In genomic region chr2:46276652-46277051, GRCh38 we compare ENCODE assay signal across 12 cellular contexts. TPM values are rescaled to one million over a fixed set of nuclear protein-coding genes. Genes with fewer than 3 reads are reported as not detected.
A peak's percentile ranks its signal among the peaks of the same experiment; 100 is the strongest.
DNase-seq lines count a peak whose midpoint lies in the region; ATAC-seq and TF ChIP-seq lines count a peak whose summit lies in the region.
"Had no signal": no experiment of that assay in that cellular context is flagged by ENCODE, and none has a peak within 500 bp of the region (broad histone marks: within the 10 kb centered on the region; RNA-seq: fewer than 3 reads in every experiment).

No MANE protein-coding gene starts in this region.

- peak; percentile 66; the same call in 1 of the 2 replicates for ATAC-seq in IMR-90 (ENCODE audit: low read depth)
- no peak for ATAC-seq in HG02678 (IDR thresholded peaks at IDR 0.05; ENCODE audit: unreplicated experiment)

- H4K8ac ChIP-seq in IMR-90 (ENCODE audit: low read depth in 2 of 2, low read length in 2 of 2) (no peak overlapping the region), mesendoderm (ENCODE audit: low read depth, low read length) (no peak overlapping the region)

- no peaks in the 10 kb centered on the region for H3K79me2 ChIP-seq in mesendoderm (ENCODE audit: control insufficient read depth, insufficient read depth, low read length)

- H3K36me3 ChIP-seq in IMR-90 (ENCODE audit: control insufficient read depth, insufficient read depth, low read length), result no peaks in the 10 kb centered on the region
- no peaks in the 10 kb centered on the region for H3K36me3 ChIP-seq in mesendoderm (ENCODE audit: control insufficient read depth, insufficient read depth, low read length)
- H3K36me3 ChIP-seq: gastroesophageal sphincter had no signal

- H2BK5ac ChIP-seq in IMR-90 (ENCODE audit: low read depth, low read length, poor library complexity, severe bottlenecking), result no peak overlapping the region
- no peak overlapping the region for H2BK5ac ChIP-seq in mesendoderm (ENCODE audit: low read length)

- H4K20me1 ChIP-seq in IMR-90 (ENCODE audit: insufficient read depth, low read length), result no peaks in the 10 kb centered on the region

- no peak overlapping the region for H2BK15ac ChIP-seq in IMR-90 (ENCODE audit: low read depth, low read length)
- H2BK15ac ChIP-seq in mesendoderm (replicated peaks; ENCODE audit: low read depth), result no peak overlapping the region

- CTCF ChIA-PET in IMR-90 (lab: Yijun Ruan, JAX), result interaction anchor here (0.6 kb wide), 1 partner anchor 49 kb away, joined by 3 read pairs; no protein-coding TSS in a partner anchor

- H2AK5ac ChIP-seq in IMR-90 (ENCODE audit: low read depth, low read length) (no peak overlapping the region), mesendoderm (ENCODE audit: low read length) (no peak overlapping the region)

- H3K18ac ChIP-seq in IMR-90 (ENCODE audit: low read depth, low read length) (no peak overlapping the region), mesendoderm (ENCODE audit: low read length) (no peak overlapping the region)

- BruUV-seq in IMR-90 (replicated peaks; lab: Mats Ljungman, UMichigan), result no TSS peak

- H3K27ac ChIP-seq in IMR-90 (ENCODE audit: insufficient read depth, low read length) (no peak overlapping the region), mesendoderm (ENCODE audit: low read depth, low read length) (no peak overlapping the region)
- H3K27ac ChIP-seq: KMS-11 had no signal

- H2AFZ ChIP-seq in IMR-90 (replicated peaks; ENCODE audit: low read length, poor library complexity), result no peak overlapping the region

- intact Hi-C loops in IMR-90 (cut with micrococcal nuclease), result no loop called here

- POLR2A ChIA-PET in IMR-90 (lab: Charles Lee; ENCODE audit: unreplicated experiment), result no interaction called here

- H4K5ac ChIP-seq in IMR-90 (ENCODE audit: low read depth, low read length), result no peak overlapping the region
- H4K5ac ChIP-seq in mesendoderm (ENCODE audit: low read length), result no peak overlapping the region

- H2BK20ac ChIP-seq in IMR-90 (ENCODE audit: low read depth, low read length), result no peak overlapping the region

- H3K79me1 ChIP-seq in IMR-90 (ENCODE audit: low read depth in 1 of 2, low read length in 2 of 2), result no peaks in the 10 kb centered on the region
- H3K79me1 ChIP-seq in mesendoderm (ENCODE audit: low read length), result no peaks in the 10 kb centered on the region

- H2AK9ac ChIP-seq in IMR-90 (replicated peaks; ENCODE audit: low read depth, low read length, poor library complexity), result no peak overlapping the region

- H3K4me2 ChIP-seq in IMR-90 (ENCODE audit: low read depth, low read length) (no peak overlapping the region), mesendoderm (ENCODE audit: low read length) (no peak overlapping the region)
- H3K4me2 ChIP-seq: KMS-11 had no signal

- 0 out of 2 replicates have a peak, but pooled peaks have one; percentile 25 for TF ChIP-seq RAD21 in IMR-90 (IDR thresholded peaks at IDR 0.05; ENCODE audit: low read length)

- TF ChIP-seq POLR2A in IMR-90 (IDR thresholded peaks at IDR 0.05; ENCODE audit: low read depth, low read length), result no peak

- H2BK120ac ChIP-seq in IMR-90 (ENCODE audit: low read depth, low read length), result no peak overlapping the region
- H2BK120ac ChIP-seq in mesendoderm (ENCODE audit: low read depth, low read length), result no peak overlapping the region

- H3K9me1 ChIP-seq in IMR-90 (ENCODE audit: insufficient read depth, low read length), result peaks cover 8% of the 10 kb centered on the region

- peak; percentile 33 for TF ChIP-seq CTCF in AG09319 (IDR thresholded peaks at IDR 0.05; ENCODE audit: low read depth, low read length)
- TF ChIP-seq CTCF in IMR-90 (conservative IDR thresholded peaks at IDR 0.05; ENCODE audit: low read depth, low read length), result peak; percentile 45

- no peak for DNase-seq in AG09319 (ENCODE audit: extremely low read depth, low read depth)
- DNase-seq in IMR-90, result peak; percentile 20
- peak; percentile 42 for DNase-seq in dermis blood vessel endothelial cell
- peak; percentile 32 for DNase-seq in mesendoderm
- DNase-seq in NCI-H146 (lab: John Stamatoyannopoulos, UW), result no peak
- no peak for DNase-seq in HPDE6-E6E7 (ENCODE audit: extremely low spot score)
- DNase-seq in CD1c-positive myeloid dendritic cell (ENCODE audit: extremely low spot score), result no peak
- DNase-seq: activated CD4-positive, CD25-positive, alpha-beta regulatory T cell treated with anti-CD3 and anti-CD28 coated beads, Interleukin-2, amount 50 U/mL, for 72 hours had no signal

- peaks cover 8% of the 10 kb centered on the region for H3K27me3 ChIP-seq in IMR-90 (ENCODE audit: control insufficient read depth, insufficient read depth, low read length)
- no peaks in the 10 kb centered on the region for H3K27me3 ChIP-seq in mesendoderm (ENCODE audit: insufficient read depth, low read length, poor library complexity)

- H3K9ac ChIP-seq in IMR-90 (ENCODE audit: low read depth, low read length), result no peak overlapping the region
- H3K9ac ChIP-seq in mesendoderm (ENCODE audit: low read length), result no peak overlapping the region
- H3K9ac ChIP-seq: KMS-11 had no signal

- H4K91ac ChIP-seq in IMR-90 (ENCODE audit: insufficient read depth, low read depth, low read length), result no peak overlapping the region

- no peaks in the 10 kb centered on the region for H3K9me3 ChIP-seq in IMR-90 (ENCODE audit: control insufficient read depth, insufficient read depth, low read length)
- H3K9me3 ChIP-seq: gastroesophageal sphincter had no signal

- no peak overlapping the region for H3K23ac ChIP-seq in IMR-90 (ENCODE audit: low read depth, low read length)
- no peak overlapping the region for H3K23ac ChIP-seq in mesendoderm (ENCODE audit: low read length)

- no peak overlapping the region for H3K56ac ChIP-seq in IMR-90 (ENCODE audit: extremely low read depth, insufficient read depth, low read length)
- H3K56ac ChIP-seq in mesendoderm (ENCODE audit: low read length), result no peak overlapping the region

- H3K4me1 ChIP-seq in IMR-90 (ENCODE audit: control insufficient read depth, insufficient read depth, low read length), result peaks cover 3% of the 10 kb centered on the region; the same call in 1 of the 2 replicates
- peaks cover 2% of the 10 kb centered on the region for H3K4me1 ChIP-seq in mesendoderm (ENCODE audit: control insufficient read depth, low read depth, low read length)

- 88% methylated on average over 1 of the region's 3 CpGs; no CpG with 5 or more reads in 1 of the 2 experiments for WGBS in IMR-90 (ENCODE audit: extremely low coverage in 2 of 2, insufficient read length in 1 of 2), 2 experiments
- WGBS in mesendoderm (ENCODE audit: extremely low coverage, insufficient coverage, low lambda C conversion rate), result no CpG with 5 or more reads among the region's 3 CpGs

- H3K4ac ChIP-seq in IMR-90 (ENCODE audit: low read depth, low read length) (no peak overlapping the region), mesendoderm (ENCODE audit: low read depth, low read length) (no peak overlapping the region)

- dilution Hi-C loops in IMR-90 (cut with HindIII; ENCODE audit: low sequenced_read_pairs, unreplicated experiment), result no loop called here

- in situ Hi-C loops in IMR-90 (cut with MboI; ENCODE audit: low sequenced_read_pairs), result no loop called here

- no peak overlapping the region for H3K4me3 ChIP-seq in IMR-90 (ENCODE audit: insufficient read depth, low read depth, low read length)
- H3K4me3 ChIP-seq in mesendoderm (ENCODE audit: low read length), result no peak overlapping the region
- H3K4me3 ChIP-seq: gastroesophageal sphincter had no signal

- no peak overlapping the region for H3K14ac ChIP-seq in IMR-90 (replicated peaks; ENCODE audit: low read depth, low read length)

TF ChIP-seq in IMR-90, 13 proteins besides CTCF, POLR2A, EP300 and RAD21:
- TF ChIP-seq MAZ (IDR thresholded peaks at IDR 0.05; ENCODE audit: borderline replicate concordance, low read depth, low read length) (no peak), USF2 (IDR thresholded peaks at IDR 0.05; ENCODE audit: low read depth, low read length) (no peak), ELK1 (IDR thresholded peaks at IDR 0.05; ENCODE audit: borderline replicate concordance, low read depth, low read length) (no peak), RCOR1 (IDR thresholded peaks at IDR 0.05; ENCODE audit: insufficient replicate concordance, low read length) (no peak)

RNA-seq across cellular contexts. Expression of gene EPAS1, which starts 20.6 kb away (rescaled TPM):
- total RNA-seq in IMR-90 (2012; rRNA removed) (21.9 and 40.7 TPM in 2 replicates), dermis blood vessel endothelial cell (283 and 362 TPM in 2 replicates)
- 103 and 120 TPM in 2 replicates for polyA plus RNA-seq in IMR-90 (2012; rRNA removed)
- 117 and 156 TPM in 2 replicates for polyA plus RNA-seq in IMR-90 (2012; cell fraction: cytosol; rRNA removed)
- 108 and 158 TPM in 2 replicates for polyA plus RNA-seq in IMR-90 (2012; cell fraction: nucleus; rRNA removed; ENCODE audit: low replicate concordance)
- 0.81 TPM for polyA plus RNA-seq in mesendoderm (2013, experiment 1 of 2)
- 1.1 TPM for polyA plus RNA-seq in mesendoderm (2013, experiment 2 of 2)
- polyA plus RNA-seq: neural cell had no signal

Comparison
In these comparisons a context has a peak if more than half of its experiments do, and no peak if none do; other contexts are left out.
1. DNase-seq: peak in IMR-90 (single experiment), dermis blood vessel endothelial cell (single experiment) and mesendoderm (single experiment); none in AG09319 (single experiment), NCI-H146 (single experiment), HPDE6-E6E7 (single experiment) and CD1c-positive myeloid dendritic cell (single experiment).